Comparison of ENCODE assay signal across 8 cellular contexts in genomic region chr4:169009281-169010124, GRCh38. TPM values are rescaled to one million over a fixed set of nuclear protein-coding genes. Genes with fewer than 3 reads are reported as not detected.
DNase-seq lines count a peak whose midpoint lies in the region; ATAC-seq and TF ChIP-seq lines count a peak whose summit lies in the region.

No MANE protein-coding gene starts in this region.

- TF ChIP-seq CTCF in retinal pigment epithelial cell (conservative IDR thresholded peaks at IDR 0.05; ENCODE audit: low read depth, low read length): peak; percentile 26

- peak overlapping the region; percentile 76 for H3K4me3 ChIP-seq in retinal pigment epithelial cell (ENCODE audit: low read length)

- DNase-seq in Daoy (ENCODE audit: low read depth): peak; percentile 39
- peak; percentile 43 to 61 for DNase-seq in Kasumi-1 (lab: John Stamatoyannopoulos, UW)
- peak; percentile 32 for DNase-seq in T follicular helper cell (ENCODE audit: low read depth)
- peak in 53 of 56 donors; percentile 4 to 86 (median 56) for DNase-seq in amygdala (lab: John Stamatoyannopoulos, UW)
- peak in 47 of 51 donors; percentile 24 to 89 (median 52) for DNase-seq in hypothalamus (lab: John Stamatoyannopoulos, UW)
- no peak for DNase-seq in retinal pigment epithelial cell (ENCODE audit: low read depth)
- no peak for DNase-seq in cerebellar nuclear complex (lab: John Stamatoyannopoulos, UW)

- ATAC-seq in GM21737 (IDR thresholded peaks at IDR 0.05; ENCODE audit: unreplicated experiment): peak; percentile 33

RNA-seq across cellular contexts. Expression of gene CBR4, which starts 0.6 kb away (rescaled TPM):
- total RNA-seq in Daoy (2014; rRNA removed; shearing (Covaris generic)): 3.4 and 5.8 TPM in 2 replicates

Comparison
In these comparisons a context has a peak if more than half of its experiments do, and no peak if none do; other contexts are left out.
1. DNase-seq: peak in Daoy (single experiment), Kasumi-1 (2 of 2), T follicular helper cell (single experiment), amygdala (53 of 56) and hypothalamus (47 of 51); none in retinal pigment epithelial cell (single experiment) and cerebellar nuclear complex (0 of 2).